In the genomic region with DNA sequence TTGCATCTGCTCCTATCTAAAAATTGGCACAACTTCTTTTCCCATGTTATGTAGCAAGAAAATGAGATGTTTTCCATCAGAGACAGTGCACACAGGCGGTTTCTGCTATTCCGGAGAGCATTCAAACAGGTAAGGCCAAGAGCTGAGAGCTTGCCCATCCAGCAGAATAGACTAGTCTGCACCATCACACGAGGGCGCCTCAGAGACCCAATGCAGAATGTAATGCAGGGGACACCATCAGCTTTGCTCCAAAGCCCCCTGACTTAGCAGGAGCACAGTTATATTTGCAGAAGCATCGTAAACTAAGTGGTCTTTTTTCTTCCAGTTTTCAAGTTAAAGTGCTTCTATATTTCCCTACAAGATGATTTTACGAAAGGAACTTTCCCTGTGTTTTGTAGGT, we compare ENCODE assay signal across 19 cellular contexts.
A peak's percentile ranks its signal among the peaks of the same experiment; 100 is the strongest.
DNase-seq lines count a peak whose midpoint lies in the region; ATAC-seq and TF ChIP-seq lines count a peak whose summit lies in the region.
"Had no signal": no experiment of that assay in that cellular context is flagged by ENCODE, and none has a peak within 500 bp of the region (broad histone marks: within the 10 kb centered on the region; RNA-seq: fewer than 3 reads in every experiment).

No MANE protein-coding gene starts in this region.

- H3K9me3 Mint-ChIP-seq in activated naive CD8-positive, alpha-beta T cell (ENCODE audit: low read depth), result no peaks in the 10 kb centered on the region
- H3K9me3 Mint-ChIP-seq in activated naive CD8-positive, alpha-beta T cell treated with anti-CD3 and anti-CD28 coated beads, Interleukin-2, amount 50 U/mL, for 24 hours, result no peaks in the 10 kb centered on the region
- no peaks in the 10 kb centered on the region for H3K9me3 Mint-ChIP-seq in effector memory CD8-positive, alpha-beta T cell

- no peak for ATAC-seq in activated naive CD8-positive, alpha-beta T cell treated with anti-CD3 and anti-CD28 coated beads, Interleukin-2, amount 50 U/mL, for 24 hours
- ATAC-seq in effector memory CD8-positive, alpha-beta T cell (replicated peaks), result no peak
- no peak for ATAC-seq in HG03025 (IDR thresholded peaks at IDR 0.05; ENCODE audit: low FRiP score, unreplicated experiment)
- ATAC-seq: Panc1 had no signal

- H3K36me3 Mint-ChIP-seq in activated naive CD8-positive, alpha-beta T cell, result peaks cover 26% of the 10 kb centered on the region
- peaks cover 43% of the 10 kb centered on the region for H3K36me3 Mint-ChIP-seq in activated naive CD8-positive, alpha-beta T cell treated with anti-CD3 and anti-CD28 coated beads, Interleukin-2, amount 50 U/mL, for 24 hours (ENCODE audit: low read depth)
- H3K36me3 Mint-ChIP-seq in effector memory CD8-positive, alpha-beta T cell (ENCODE audit: insufficient read depth), result peaks cover 44% of the 10 kb centered on the region

- peak; percentile 4 for TF ChIP-seq CTCF in GM10266 (IDR thresholded peaks at IDR 0.05; ENCODE audit: control insufficient read depth, insufficient read depth, low read depth, missing control alignments)

- no peaks in the 10 kb centered on the region for H3K27me3 Mint-ChIP-seq in activated naive CD8-positive, alpha-beta T cell
- H3K27me3 Mint-ChIP-seq in activated naive CD8-positive, alpha-beta T cell treated with anti-CD3 and anti-CD28 coated beads, Interleukin-2, amount 50 U/mL, for 24 hours, result no peaks in the 10 kb centered on the region
- no peaks in the 10 kb centered on the region for H3K27me3 Mint-ChIP-seq in effector memory CD8-positive, alpha-beta T cell
- H3K27me3 Mint-ChIP-seq: CD4-positive, alpha-beta memory T cell had no signal

- H3K27ac Mint-ChIP-seq in activated naive CD8-positive, alpha-beta T cell, result peak overlapping the region; percentile 83
- no peak overlapping the region for H3K27ac Mint-ChIP-seq in activated naive CD8-positive, alpha-beta T cell treated with anti-CD3 and anti-CD28 coated beads, Interleukin-2, amount 50 U/mL, for 24 hours
- H3K27ac Mint-ChIP-seq in effector memory CD8-positive, alpha-beta T cell, result peak overlapping the region; percentile 70 to 90

- H3K4me1 Mint-ChIP-seq in activated naive CD8-positive, alpha-beta T cell (ENCODE audit: low read depth), result peaks cover 86% of the 10 kb centered on the region
- peaks cover 92% of the 10 kb centered on the region for H3K4me1 Mint-ChIP-seq in activated naive CD8-positive, alpha-beta T cell treated with anti-CD3 and anti-CD28 coated beads, Interleukin-2, amount 50 U/mL, for 24 hours
- H3K4me1 Mint-ChIP-seq in effector memory CD8-positive, alpha-beta T cell (ENCODE audit: low read depth in 2 of 2), result peaks cover 30 to 42% of the 10 kb centered on the region in 2 donors

- H3K4me3 Mint-ChIP-seq in activated naive CD8-positive, alpha-beta T cell, result no peak overlapping the region
- H3K4me3 Mint-ChIP-seq in activated naive CD8-positive, alpha-beta T cell treated with anti-CD3 and anti-CD28 coated beads, Interleukin-2, amount 50 U/mL, for 24 hours, result no peak overlapping the region
- no peak overlapping the region for H3K4me3 Mint-ChIP-seq in effector memory CD8-positive, alpha-beta T cell
- H3K4me3 Mint-ChIP-seq: CD4-positive, alpha-beta memory T cell had no signal

- DNase-seq in activated naive CD8-positive, alpha-beta T cell treated with anti-CD3 and anti-CD28 coated beads, Interleukin-2, amount 50 U/mL, for 24 hours, result no peak
- DNase-seq in GM10266 (ENCODE audit: extremely low spot score) (no peak), DMS 273 (lab: John Stamatoyannopoulos, UW; ENCODE audit: unreplicated experiment) (no peak), NOMO-1 treated with DMSO at 0.1 percent for 48 hours (lab: John Stamatoyannopoulos, UW; ENCODE audit: unreplicated experiment) (no peak)
- no peak for DNase-seq in effector memory CD8-positive, alpha-beta T cell
- DNase-seq: CD4-positive, alpha-beta memory T cell; DMS79 treated with DMSO at 0.1 percent for 48 hours; GF-D8; HCEC 1CT; KG1; MM.1S; NCI-H1417; NCI-H1694; NCI-H2029 treated with DMSO at 0.1 percent for 48 hours; NCI-H69; SHP77 had no signal
